10 cellular contexts compared by ENCODE assay signal in genomic region chr7:90701021-90701420, GRCh38.
DNase-seq lines count a peak whose midpoint lies in the region; ATAC-seq and TF ChIP-seq lines count a peak whose summit lies in the region.
"Had no signal": no experiment of that assay in that cellular context is flagged by ENCODE, and none has a peak within 500 bp of the region (broad histone marks: within the 10 kb centered on the region; RNA-seq: fewer than 3 reads in every experiment).

No MANE protein-coding gene starts in this region.

- peaks cover 5% of the 10 kb centered on the region for H3K36me3 Mint-ChIP-seq in neural progenitor cell

- H3K36me3 ChIP-seq in adipocyte (ENCODE audit: control insufficient read depth, insufficient read depth, low read length, severe bottlenecking) = no peaks in the 10 kb centered on the region
- H3K36me3 ChIP-seq in neural progenitor cell = no peaks in the 10 kb centered on the region

- H3K4me3 ChIP-seq in adipocyte (ENCODE audit: low read length) = peak overlapping the region; percentile 80
- no peak overlapping the region for H3K4me3 ChIP-seq in neural progenitor cell

- peaks cover 23% of the 10 kb centered on the region for H3K4me1 ChIP-seq in adipocyte (ENCODE audit: control insufficient read depth, insufficient read depth, low read length)
- peaks cover 20% of the 10 kb centered on the region for H3K4me1 ChIP-seq in neural progenitor cell

- peaks cover 14% of the 10 kb centered on the region for H3K4me1 Mint-ChIP-seq in neural progenitor cell

- no peak overlapping the region for H3K27ac Mint-ChIP-seq in neural progenitor cell

- H3F3A ChIP-seq in neural progenitor cell (ENCODE audit: low read depth) = peaks cover 8% of the 10 kb centered on the region

- H3K27ac ChIP-seq in neural progenitor cell = no peak overlapping the region

- no peaks in the 10 kb centered on the region for H3K9me3 ChIP-seq in adipocyte (ENCODE audit: control insufficient read depth, low read length)
- no peaks in the 10 kb centered on the region for H3K9me3 ChIP-seq in neural progenitor cell (ENCODE audit: low read depth)

- H3K27me3 Mint-ChIP-seq in neural progenitor cell (ENCODE audit: insufficient read depth, low read depth) = peaks cover 2% of the 10 kb centered on the region

- H3K9ac ChIP-seq in adipocyte (ENCODE audit: low read length) (peak overlapping the region; percentile 81), neural progenitor cell (no peak overlapping the region)

- DNase-seq in adipocyte (ENCODE audit: low read depth) (no peak), renal cortical epithelial cell (ENCODE audit: low read depth) (peak; percentile 8), neural progenitor cell (ENCODE audit: low spot score) (no peak), NCI-H524 (lab: John Stamatoyannopoulos, UW) (no peak)
- DNase-seq in stimulated activated CD8-positive, alpha-beta memory T cell treated with anti-CD3 and anti-CD28 coated beads, Interleukin-4, amount 100 ng/mL, for 48 hours = no peak
- DNase-seq: central memory CD4-positive, alpha-beta T cell had no signal

- H3K27me3 ChIP-seq in adipocyte (replicated peaks; ENCODE audit: control insufficient read depth, insufficient read depth, low read length) (no peaks in the 10 kb centered on the region), neural progenitor cell (no peaks in the 10 kb centered on the region)

- ATAC-seq in GM18861 (IDR thresholded peaks at IDR 0.05; ENCODE audit: unreplicated experiment) (peak; percentile 68), HG02678 (IDR thresholded peaks at IDR 0.05; ENCODE audit: unreplicated experiment) (peak; percentile 65), HG03025 (IDR thresholded peaks at IDR 0.05; ENCODE audit: low FRiP score, unreplicated experiment) (no peak)
- ATAC-seq: Panc1 had no signal

- H3K4me3 Mint-ChIP-seq in neural progenitor cell = no peak overlapping the region

- no peak for TF ChIP-seq CTCF in neural progenitor cell (IDR thresholded peaks at IDR 0.05)

- peaks cover 16% of the 10 kb centered on the region for H4K20me1 ChIP-seq in neural progenitor cell (ENCODE audit: low read depth)

- no peak overlapping the region for H2AFZ ChIP-seq in neural progenitor cell (replicated peaks)

- peaks cover 29% of the 10 kb centered on the region for H3K79me2 ChIP-seq in neural progenitor cell (ENCODE audit: low read depth)

- H3K9me3 Mint-ChIP-seq in neural progenitor cell = peaks cover under 1% of the 10 kb centered on the region

- no peak overlapping the region for H3K4me2 ChIP-seq in neural progenitor cell
